In the genomic region with DNA sequence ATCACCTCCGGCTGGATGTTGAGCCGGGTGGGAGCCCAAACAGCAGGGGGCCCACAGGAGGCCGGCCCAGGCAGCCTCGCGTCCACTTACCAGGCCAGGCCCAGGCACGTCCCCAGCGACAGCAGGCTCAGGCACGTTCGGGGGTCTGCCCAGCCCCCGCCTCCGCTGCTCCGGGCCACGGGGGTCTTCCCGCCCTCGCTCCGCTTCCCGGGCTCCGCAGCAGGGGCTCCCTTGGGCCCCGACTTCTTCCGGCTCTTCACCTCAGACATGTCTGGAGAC, we compare ENCODE assay signal across 8 cellular contexts. TPM values are rescaled to one million over a fixed set of nuclear protein-coding genes. Genes with fewer than 3 reads are reported as not detected.
DNase-seq lines count a peak whose midpoint lies in the region; ATAC-seq, FAIRE-seq and TF ChIP-seq lines count a peak whose summit lies in the region.

No MANE protein-coding gene starts in this region.

- BruUV-seq in GM12878 (replicated peaks; lab: Mats Ljungman, UMichigan): no TSS peak

- H3K9me3 ChIP-seq in GM12878 (replicated peaks; ENCODE audit: control insufficient read depth, insufficient read depth, low read length): no peaks in the 10 kb centered on the region
- H3K9me3 ChIP-seq in liver (ENCODE audit: control insufficient read depth in 4 of 4, low read length in 3 of 4): no peaks in the 10 kb centered on the region
- no peaks in the 10 kb centered on the region for H3K9me3 ChIP-seq in thymus (ENCODE audit: control insufficient read depth)

- H3K4me1 ChIP-seq in GM12878 (ENCODE audit: control insufficient read depth, insufficient read depth, low read length) (no peaks in the 10 kb centered on the region), liver (ENCODE audit: control insufficient read depth in 4 of 4, insufficient read depth in 4 of 4, low read length in 3 of 4) (peaks cover 0 to 18% (median 10%) of the 10 kb centered on the region in 4 donors), thymus (ENCODE audit: control insufficient read depth, insufficient read depth, low read length) (peaks cover 7% of the 10 kb centered on the region)

- TF ChIP-seq EP300 in GM12878 (IDR thresholded peaks at IDR 0.05; ENCODE audit: borderline replicate concordance in 1 of 2, control insufficient read depth in 1 of 2, low read depth in 2 of 2, low read length in 2 of 2): no peak

- peak overlapping the region; percentile 94 for H3K27ac ChIP-seq in GM12878 (ENCODE audit: control insufficient read depth, insufficient read depth)
- H3K27ac ChIP-seq in liver (ENCODE audit: low read depth in 1 of 2, low read length in 2 of 2): peak overlapping the region; percentile 85 to 89
- peak overlapping the region; percentile 82 for H3K27ac ChIP-seq in thymus (ENCODE audit: low read depth)

- ATAC-seq in GM21717 (IDR thresholded peaks at IDR 0.05; ENCODE audit: unreplicated experiment) (peak; percentile 19), GM12878 (peak; percentile 49)

- DNase-seq in DMS53 (lab: John Stamatoyannopoulos, UW): peak; percentile 80
- DNase-seq in DMS53 treated with DMSO at 0.1 percent for 48 hours (lab: John Stamatoyannopoulos, UW; ENCODE audit: unreplicated experiment): no peak
- no peak for DNase-seq in Jurkat, Clone E6-1 (ENCODE audit: low read depth, low spot score)
- DNase-seq in GM12878 (ENCODE audit: low read depth, low spot score): no peak
- DNase-seq in ureter (ENCODE audit: low spot score): no peak

- SMC1A ChIA-PET in GM12878 (lab: Charles Lee; ENCODE audit: uncharacterized antibody, unreplicated experiment): interaction anchor here (0.9 to 2.1 kb wide), 9 partner anchors 19 to 130 kb away, joined by 3 to 11 read pairs (median 4); partner anchors contain the start of gene SLC25A3

- FAIRE-seq in GM12878 (lab: Jason Lieb, UNC): no peak

- POLR2A ChIA-PET in GM12878 (lab: Charles Lee): interaction anchor here (0.6 to 2.2 kb wide), 11 partner anchors 9 to 153 kb away, joined by 3 to 18 read pairs (median 4); partner anchors contain the start of genes SLC25A3 and TMPO

- CTCF ChIA-PET in GM12878 (lab: Yijun Ruan, JAX): interaction anchor here (0.7 to 1.9 kb wide), 3 partner anchors 37 to 355 kb away, joined by 3 to 6 read pairs (median 3); no protein-coding TSS in a partner anchor

- H3K36me3 ChIP-seq in GM12878 (ENCODE audit: control insufficient read depth in 2 of 2, insufficient read depth in 2 of 2, low read length in 1 of 2): 0 out of 4 replicates have a peak, but pooled peaks cover 0 to 3% of the 10 kb centered on the region in 2 experiments
- peaks cover 0 to 4% (median 2%) of the 10 kb centered on the region in 4 donors for H3K36me3 ChIP-seq in liver (ENCODE audit: control insufficient read depth in 4 of 4, insufficient read depth in 3 of 4, low read depth in 1 of 4, low read length in 3 of 4)
- H3K36me3 ChIP-seq in thymus (ENCODE audit: control insufficient read depth, insufficient read depth): no peaks in the 10 kb centered on the region

- 2% methylated on average over 7 of the region's 20 CpGs for WGBS in GM12878 (ENCODE audit: insufficient coverage, insufficient replicate concordance, low lambda C conversion rate, missing lambda C conversion rate)
- under 1% methylated on average over 20 of the region's 20 CpGs for WGBS in liver
- under 1% methylated on average over 20 of the region's 20 CpGs for WGBS in thymus

- peak overlapping the region; percentile 77; the same call in 1 of the 2 replicates for H3K4me2 ChIP-seq in GM12878 (ENCODE audit: control insufficient read depth, insufficient read depth)

- intact Hi-C loops in GM12878 (cut with micrococcal nuclease; ENCODE audit: unreplicated experiment): loop anchor here (1.0 kb wide), 1 partner anchor 51 kb away; the partner anchor contains the start of gene SLC25A3

- no peak for TF ChIP-seq RAD21 in GM12878 (IDR thresholded peaks at IDR 0.05; ENCODE audit: insufficient read depth, low read depth, low read length)
- TF ChIP-seq RAD21 in liver (IDR thresholded peaks at IDR 0.05): no peak

- H3K9ac ChIP-seq in GM12878 (ENCODE audit: control insufficient read depth, insufficient read depth, low read length) (peak overlapping the region; percentile 93), liver (ENCODE audit: low read depth in 1 of 2, low read length in 2 of 2) (peak overlapping the region; percentile 72 to 77)

- H3K27me3 ChIP-seq in GM12878 (replicated peaks in 1 of 2; ENCODE audit: control insufficient read depth in 2 of 2, insufficient read depth in 2 of 2, low read length in 1 of 2): no peaks in the 10 kb centered on the region
- H3K27me3 ChIP-seq in liver (ENCODE audit: control insufficient read depth in 4 of 4, insufficient read depth in 4 of 4, low read length in 3 of 4): no peaks in the 10 kb centered on the region
- no peaks in the 10 kb centered on the region for H3K27me3 ChIP-seq in thymus (ENCODE audit: control insufficient read depth, insufficient read depth)

- H2AFZ ChIP-seq in GM12878 (ENCODE audit: control insufficient read depth, low read depth, low read length): peak overlapping the region; percentile 92

- TF ChIP-seq POLR2A in GM12878 (IDR thresholded peaks at IDR 0.05; ENCODE audit: low read depth, low read length): no peak

- TF ChIP-seq CTCF in GM12878 (IDR thresholded peaks at IDR 0.05 in 2 of 3, conservative IDR thresholded peaks at IDR 0.05 in 1 of 3; ENCODE audit: control insufficient read depth in 2 of 3, extremely low read depth in 1 of 3, insufficient read depth in 1 of 3, low read depth in 3 of 3, low read length in 3 of 3) (peak in 1 of 3 experiments; percentile 19; a peak in 1 of 6 replicates), liver (IDR thresholded peaks at IDR 0.05; ENCODE audit: low read depth, low read length, missing input control) (no peak)

- H4K20me1 ChIP-seq in GM12878 (ENCODE audit: control insufficient read depth, insufficient read depth): no peaks in the 10 kb centered on the region

- in situ Hi-C loops in GM12878 (cut with MboI): no loop called here

- H3K4me3 ChIP-seq in Jurkat, Clone E6-1 (ENCODE audit: low read length): peak overlapping the region; percentile 92
- H3K4me3 ChIP-seq in GM12878: peak overlapping the region; percentile 98
- H3K4me3 ChIP-seq in liver (ENCODE audit: low read depth in 1 of 3, low read length in 3 of 3): peak overlapping the region; percentile 59 to 97 (median 95)
- H3K4me3 ChIP-seq in thymus (ENCODE audit: low read length): peak overlapping the region; percentile 55

- H3K79me2 ChIP-seq in GM12878 (ENCODE audit: control insufficient read depth, insufficient read depth, low read length): peaks cover 74% of the 10 kb centered on the region

- RAD21 ChIA-PET in GM12878 (lab: Charles Lee; ENCODE audit: unreplicated experiment): interaction anchor here (1.2 to 2.2 kb wide), 6 partner anchors 8 to 354 kb away, joined by 3 to 17 read pairs (median 5); partner anchors contain the start of gene SLC25A3

RNA-seq across cellular contexts. Expression of gene IKBIP, which starts 0.2 kb away (rescaled TPM):
- polyA plus RNA-seq in Jurkat, Clone E6-1 (2012; ENCODE audit: insufficient read depth, insufficient read length): 12.4 TPM
- total RNA-seq in GM12878 (2013; cell fraction: nucleolus; rRNA removed): 26.0 and 31.8 TPM in 2 replicates
- total RNA-seq in GM12878 (2014; rRNA removed): 18.2 and 20.9 TPM in 2 replicates
- 25.5 and 27.3 TPM in 2 replicates for total RNA-seq in GM12878 (2014; rRNA removed; fragmentation: Illumina TruSeq; extraction: Trizol)
- total RNA-seq in GM12878 (2021): 17.3 and 19.0 TPM in 2 replicates
- polyA plus RNA-seq in GM12878 (2011; ENCODE audit: low read depth): 13.7 TPM
- 20.9 and 36.8 TPM in 2 replicates for polyA plus RNA-seq in GM12878 (2011; rRNA removed)
- polyA plus RNA-seq in GM12878 (2011; cell fraction: cytosol; rRNA removed): 7.1 and 7.5 TPM in 2 replicates
- 6.6 and 7.4 TPM in 2 replicates for polyA plus RNA-seq in GM12878 (2011; cell fraction: nucleus; rRNA removed)
- polyA plus RNA-seq in GM12878 (2012): 21.5 and 35.3 TPM in 2 replicates
- 17.8 and 21.6 TPM in 2 replicates for polyA plus RNA-seq in GM12878 (2014; fragmentation: Illumina TruSeq; extraction: Trizol)
- polyA plus RNA-seq in GM12878 (2014; fragmentation: Nextera tagmentation; extraction: Ambion mirVana): 10 to 100 TPM in 1 of 2 experiments, 1 to 10 TPM in 1; 5.4 to 12.2 TPM
- polyA plus RNA-seq in GM12878 (2014; rRNA removed): 15.1 and 18.7 TPM in 2 replicates
- 10 to 100 TPM; 33.8 to 34.5 TPM for polyA plus RNA-seq in GM12878 (2016; fragmentation: Nextera tagmentation; extraction: Ambion mirVana)
- polyA minus RNA-seq in GM12878 (2011; rRNA and poly(A)+ RNA removed): 2.8 and 5.9 TPM in 2 replicates
- polyA minus RNA-seq in GM12878 (2011; cell fraction: cytosol; rRNA and poly(A)+ RNA removed): 5.1 and 5.5 TPM in 2 replicates
- polyA minus RNA-seq in GM12878 (2011; cell fraction: nucleus; rRNA and poly(A)+ RNA removed): 3.1 and 4.7 TPM in 2 replicates
- 10 to 100 TPM in 1 of 2 donors, 1 to 10 TPM in 1; 5.4 to 10.5 TPM for total RNA-seq in liver
- polyA plus RNA-seq in liver: 1 to 10 TPM; 4.7 to 7.1 TPM
- 28.7 TPM for polyA plus RNA-seq in thymus
- 8.1 TPM for total RNA-seq in ureter

RNA-seq across cellular contexts. Expression of gene APAF1, which starts 0.7 kb away (rescaled TPM):
- 7.8 TPM for polyA plus RNA-seq in Jurkat, Clone E6-1 (2012; ENCODE audit: insufficient read depth, insufficient read length)
- 60.6 and 72.2 TPM in 2 replicates for total RNA-seq in GM12878 (2013; cell fraction: nucleolus; rRNA removed)
- total RNA-seq in GM12878 (2014; rRNA removed) (19.0 and 20.6 TPM in 2 replicates), GM12878 (2014; rRNA removed; fragmentation: Illumina TruSeq; extraction: Trizol) (19.1 and 20.2 TPM in 2 replicates), GM12878 (2021) (13.5 and 18.0 TPM in 2 replicates), liver (10 to 100 TPM; 10.4 to 11.6 TPM), ureter (19.2 TPM)
- 4.6 TPM for polyA plus RNA-seq in GM12878 (2011; ENCODE audit: low read depth)
- polyA plus RNA-seq in GM12878 (2011; rRNA removed) (17.3 and 32.0 TPM in 2 replicates), GM12878 (2014; fragmentation: Illumina TruSeq; extraction: Trizol) (16.3 and 26.8 TPM in 2 replicates), GM12878 (2014; fragmentation: Nextera tagmentation; extraction: Ambion mirVana) (1 to 10 TPM; 4.2 to 5.0 TPM), GM12878 (2014; rRNA removed) (10.2 and 10.6 TPM in 2 replicates), GM12878 (2016; fragmentation: Nextera tagmentation; extraction: Ambion mirVana) (10 to 100 TPM in 1 of 2 experiments, 1 to 10 TPM in 1; 9.0 to 12.0 TPM), liver (1 to 10 TPM; 1.9 to 2.8 TPM), thymus (14.2 TPM)
- polyA plus RNA-seq in GM12878 (2011; cell fraction: cytosol; rRNA removed): 9.2 and 10.1 TPM in 2 replicates
- 11.3 and 12.8 TPM in 2 replicates for polyA plus RNA-seq in GM12878 (2011; cell fraction: nucleus; rRNA removed)
- polyA plus RNA-seq in GM12878 (2012): 8.4 and 12.2 TPM in 2 replicates
- 22.7 and 27.2 TPM in 2 replicates for polyA minus RNA-seq in GM12878 (2011; rRNA and poly(A)+ RNA removed)
- 10.9 and 14.4 TPM in 2 replicates for polyA minus RNA-seq in GM12878 (2011; cell fraction: cytosol; rRNA and poly(A)+ RNA removed)
- 13.2 and 25.1 TPM in 2 replicates for polyA minus RNA-seq in GM12878 (2011; cell fraction: nucleus; rRNA and poly(A)+ RNA removed)

RNA-seq across cellular contexts. Expression of gene SLC25A3, which starts 50.9 kb away (rescaled TPM):
- 622 TPM for polyA plus RNA-seq in Jurkat, Clone E6-1 (2012; ENCODE audit: insufficient read depth, insufficient read length)
- 322 and 354 TPM in 2 replicates for total RNA-seq in GM12878 (2013; cell fraction: nucleolus; rRNA removed)
- 632 and 709 TPM in 2 replicates for total RNA-seq in GM12878 (2014; rRNA removed)
- total RNA-seq in GM12878 (2014; rRNA removed; fragmentation: Illumina TruSeq; extraction: Trizol): 533 and 555 TPM in 2 replicates
- total RNA-seq in GM12878 (2021): 700 and 732 TPM in 2 replicates
- polyA plus RNA-seq in GM12878 (2011; ENCODE audit: low read depth): 525 TPM
- 447 and 458 TPM in 2 replicates for polyA plus RNA-seq in GM12878 (2011; rRNA removed)
- 627 and 839 TPM in 2 replicates for polyA plus RNA-seq in GM12878 (2011; cell fraction: cytosol; rRNA removed)
- polyA plus RNA-seq in GM12878 (2011; cell fraction: nucleus; rRNA removed): 512 and 611 TPM in 2 replicates
- polyA plus RNA-seq in GM12878 (2012): 557 and 642 TPM in 2 replicates
- 580 and 680 TPM in 2 replicates for polyA plus RNA-seq in GM12878 (2014; fragmentation: Illumina TruSeq; extraction: Trizol)
- polyA plus RNA-seq in GM12878 (2014; fragmentation: Nextera tagmentation; extraction: Ambion mirVana): 100 to 1,000 TPM; 314 to 677 TPM
- 570 and 636 TPM in 2 replicates for polyA plus RNA-seq in GM12878 (2014; rRNA removed)
- 100 to 1,000 TPM; 598 to 663 TPM for polyA plus RNA-seq in GM12878 (2016; fragmentation: Nextera tagmentation; extraction: Ambion mirVana)
- 503 and 520 TPM in 2 replicates for polyA minus RNA-seq in GM12878 (2011; rRNA and poly(A)+ RNA removed)
- polyA minus RNA-seq in GM12878 (2011; cell fraction: cytosol; rRNA and poly(A)+ RNA removed): 263 and 277 TPM in 2 replicates
- polyA minus RNA-seq in GM12878 (2011; cell fraction: nucleus; rRNA and poly(A)+ RNA removed): 173 and 277 TPM in 2 replicates
- total RNA-seq in liver: 100 to 1,000 TPM; 223 to 400 TPM
- polyA plus RNA-seq in liver: 100 to 1,000 TPM; 285 to 300 TPM
- polyA plus RNA-seq in thymus: 374 TPM
- total RNA-seq in ureter: 378 TPM
